1 cellular context compared by ENCODE assay signal in the genomic region with DNA sequence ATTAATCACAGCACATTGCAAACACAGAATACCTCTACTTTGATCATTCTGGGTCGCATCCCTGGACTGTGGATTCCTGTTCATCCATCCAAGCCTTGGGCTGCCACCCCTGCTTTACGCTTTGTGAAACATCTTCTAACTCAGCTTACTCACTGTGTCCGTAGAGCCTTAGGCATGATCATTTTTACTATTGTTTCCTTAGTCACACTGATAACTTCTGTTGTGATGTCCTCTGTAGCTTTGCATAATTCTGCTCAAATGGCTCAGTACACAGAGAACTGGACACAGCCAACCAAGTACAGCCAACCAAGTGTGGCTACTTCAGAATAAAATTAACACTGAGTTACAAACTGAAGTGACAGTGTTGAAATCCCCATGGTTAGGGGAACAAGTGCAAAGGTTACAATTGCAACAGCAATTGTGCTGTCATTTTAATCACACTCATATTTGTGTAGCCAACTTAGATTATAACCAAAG.
A peak's percentile ranks its signal among the peaks of the same experiment; 100 is the strongest.
TF ChIP-seq lines count a peak whose summit lies in the region.

No MANE protein-coding gene starts in this region.

TF ChIP-seq in liver, 16 proteins besides CTCF, POLR2A, EP300 and RAD21 (continued from another document):
- TF ChIP-seq, protein P1, sequence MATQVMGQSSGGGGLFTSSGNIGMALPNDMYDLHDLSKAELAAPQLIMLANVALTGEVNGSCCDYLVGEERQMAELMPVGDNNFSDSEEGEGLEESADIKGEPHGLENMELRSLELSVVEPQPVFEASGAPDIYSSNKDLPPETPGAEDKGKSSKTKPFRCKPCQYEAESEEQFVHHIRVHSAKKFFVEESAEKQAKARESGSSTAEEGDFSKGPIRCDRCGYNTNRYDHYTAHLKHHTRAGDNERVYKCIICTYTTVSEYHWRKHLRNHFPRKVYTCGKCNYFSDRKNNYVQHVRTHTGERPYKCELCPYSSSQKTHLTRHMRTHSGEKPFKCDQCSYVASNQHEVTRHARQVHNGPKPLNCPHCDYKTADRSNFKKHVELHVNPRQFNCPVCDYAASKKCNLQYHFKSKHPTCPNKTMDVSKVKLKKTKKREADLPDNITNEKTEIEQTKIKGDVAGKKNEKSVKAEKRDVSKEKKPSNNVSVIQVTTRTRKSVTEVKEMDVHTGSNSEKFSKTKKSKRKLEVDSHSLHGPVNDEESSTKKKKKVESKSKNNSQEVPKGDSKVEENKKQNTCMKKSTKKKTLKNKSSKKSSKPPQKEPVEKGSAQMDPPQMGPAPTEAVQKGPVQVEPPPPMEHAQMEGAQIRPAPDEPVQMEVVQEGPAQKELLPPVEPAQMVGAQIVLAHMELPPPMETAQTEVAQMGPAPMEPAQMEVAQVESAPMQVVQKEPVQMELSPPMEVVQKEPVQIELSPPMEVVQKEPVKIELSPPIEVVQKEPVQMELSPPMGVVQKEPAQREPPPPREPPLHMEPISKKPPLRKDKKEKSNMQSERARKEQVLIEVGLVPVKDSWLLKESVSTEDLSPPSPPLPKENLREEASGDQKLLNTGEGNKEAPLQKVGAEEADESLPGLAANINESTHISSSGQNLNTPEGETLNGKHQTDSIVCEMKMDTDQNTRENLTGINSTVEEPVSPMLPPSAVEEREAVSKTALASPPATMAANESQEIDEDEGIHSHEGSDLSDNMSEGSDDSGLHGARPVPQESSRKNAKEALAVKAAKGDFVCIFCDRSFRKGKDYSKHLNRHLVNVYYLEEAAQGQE (IDR thresholded peaks at IDR 0.05), result peak; percentile 72
- TF ChIP-seq HNF4A (conservative IDR thresholded peaks at IDR 0.05) (peak; percentile 94 to 95), HNF4G (IDR thresholded peaks at IDR 0.05) (peak; percentile 68), FOXA1 (IDR thresholded peaks at IDR 0.05) (peak; percentile 92), GABPA (IDR thresholded peaks at IDR 0.05 in 1 of 2, conservative IDR thresholded peaks at IDR 0.05 in 1 of 2) (peak in 1 of 2 donors; percentile 64), RXRA (IDR thresholded peaks at IDR 0.05) (peak; percentile 74 to 87)
- TF ChIP-seq, protein P2, sequence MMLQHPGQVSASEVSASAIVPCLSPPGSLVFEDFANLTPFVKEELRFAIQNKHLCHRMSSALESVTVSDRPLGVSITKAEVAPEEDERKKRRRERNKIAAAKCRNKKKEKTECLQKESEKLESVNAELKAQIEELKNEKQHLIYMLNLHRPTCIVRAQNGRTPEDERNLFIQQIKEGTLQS (IDR thresholded peaks at IDR 0.05), result peak; percentile 31
- TF ChIP-seq, protein P3, sequence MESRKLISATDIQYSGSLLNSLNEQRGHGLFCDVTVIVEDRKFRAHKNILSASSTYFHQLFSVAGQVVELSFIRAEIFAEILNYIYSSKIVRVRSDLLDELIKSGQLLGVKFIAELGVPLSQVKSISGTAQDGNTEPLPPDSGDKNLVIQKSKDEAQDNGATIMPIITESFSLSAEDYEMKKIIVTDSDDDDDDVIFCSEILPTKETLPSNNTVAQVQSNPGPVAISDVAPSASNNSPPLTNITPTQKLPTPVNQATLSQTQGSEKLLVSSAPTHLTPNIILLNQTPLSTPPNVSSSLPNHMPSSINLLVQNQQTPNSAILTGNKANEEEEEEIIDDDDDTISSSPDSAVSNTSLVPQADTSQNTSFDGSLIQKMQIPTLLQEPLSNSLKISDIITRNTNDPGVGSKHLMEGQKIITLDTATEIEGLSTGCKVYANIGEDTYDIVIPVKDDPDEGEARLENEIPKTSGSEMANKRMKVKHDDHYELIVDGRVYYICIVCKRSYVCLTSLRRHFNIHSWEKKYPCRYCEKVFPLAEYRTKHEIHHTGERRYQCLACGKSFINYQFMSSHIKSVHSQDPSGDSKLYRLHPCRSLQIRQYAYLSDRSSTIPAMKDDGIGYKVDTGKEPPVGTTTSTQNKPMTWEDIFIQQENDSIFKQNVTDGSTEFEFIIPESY (IDR thresholded peaks at IDR 0.05), result peak; percentile 81
TF ChIP-seq in liver: peak in this region for 15.
